8 cellular contexts compared by ENCODE assay signal in genomic region chr11:46369458-46370152, GRCh38. TPM values are rescaled to one million over a fixed set of nuclear protein-coding genes. Genes with fewer than 3 reads are reported as not detected.
DNase-seq lines count a peak whose midpoint lies in the region; ATAC-seq lines count a peak whose summit lies in the region.

No MANE protein-coding gene starts in this region.

- H3K9me3 Mint-ChIP-seq in immature natural killer cell, result no peaks in the 10 kb centered on the region

- no peak overlapping the region for H3K27ac Mint-ChIP-seq in immature natural killer cell

- peak; percentile 54 for DNase-seq in DMS114 treated with DMSO at 0.1 percent for 48 hours (lab: John Stamatoyannopoulos, UW; ENCODE audit: unreplicated experiment)
- DNase-seq in NCI-H1105 treated with DMSO at 0.1 percent for 48 hours (lab: John Stamatoyannopoulos, UW), result peak; percentile 32
- peak; percentile 57 for DNase-seq in activated CD4-positive, CD25-positive, alpha-beta regulatory T cell treated with anti-CD3 and anti-CD28 coated beads, Interleukin-2, amount 50 U/mL, for 72 hours
- DNase-seq in effector CD4-positive, alpha-beta T cell, result peak; percentile 39
- peak; percentile 76 for DNase-seq in myocyte (ENCODE audit: low read depth)
- DNase-seq in immature natural killer cell, result no peak
- no peak for DNase-seq in NCI-H510A treated with DMSO at 0.1 percent for 48 hours (lab: John Stamatoyannopoulos, UW)

- ATAC-seq in GM21723 (IDR thresholded peaks at IDR 0.05; ENCODE audit: unreplicated experiment), result peak; percentile 53

- H3K36me3 Mint-ChIP-seq in immature natural killer cell, result peaks cover 0 to 18% (median 7%) of the 10 kb centered on the region in 3 donors

- peaks cover 0 to 10% (median 4%) of the 10 kb centered on the region in 3 donors for H3K27me3 Mint-ChIP-seq in immature natural killer cell (ENCODE audit: low read depth in 3 of 3)

- no peak overlapping the region for H3K4me3 Mint-ChIP-seq in immature natural killer cell

- peaks cover 29 to 32% of the 10 kb centered on the region in 2 donors for H3K4me1 Mint-ChIP-seq in immature natural killer cell

RNA-seq across cellular contexts. Expression of gene MDK, which starts 11.9 kb away (rescaled TPM):
- total RNA-seq in myocyte, result 147 and 185 TPM in 2 replicates
- polyA plus RNA-seq in myocyte (2012), result 89.0 TPM
- under 1 TPM in 1 of 3 donors, not detected in 2; 0.44 TPM for polyA plus RNA-seq in immature natural killer cell

RNA-seq across cellular contexts. Expression of gene CHRM4, which starts 22.0 kb away (rescaled TPM):
- total RNA-seq in myocyte, result 0.19 TPM in 1 of 2 replicates, not detected in the other
- polyA plus RNA-seq in myocyte (2012), result 0.55 TPM
- polyA plus RNA-seq in immature natural killer cell, result under 1 TPM in 2 of 3 donors, not detected in 1; 0.31 to 0.51 TPM

RNA-seq across cellular contexts. Expression of gene DGKZ, which starts 22.3 kb away (rescaled TPM):
- 103 and 129 TPM in 2 replicates for total RNA-seq in myocyte
- 53.9 TPM for polyA plus RNA-seq in myocyte (2012)
- polyA plus RNA-seq in immature natural killer cell, result 100 to 1,000 TPM in 1 of 3 donors, 10 to 100 TPM in 2; 40.7 to 120 (median 63.6) TPM

Comparison
In these comparisons a context has a peak if more than half of its experiments do, and no peak if none do; other contexts are left out.
1. DNase-seq: peak in DMS114 treated with DMSO at 0.1 percent for 48 hours (single experiment), NCI-H1105 treated with DMSO at 0.1 percent for 48 hours (single experiment), activated CD4-positive, CD25-positive, alpha-beta regulatory T cell treated with anti-CD3 and anti-CD28 coated beads, Interleukin-2, amount 50 U/mL, for 72 hours (single experiment), effector CD4-positive, alpha-beta T cell (single experiment) and myocyte (single experiment); none in immature natural killer cell (0 of 3) and NCI-H510A treated with DMSO at 0.1 percent for 48 hours (single experiment).